24 cellular contexts compared by ENCODE assay signal in genomic region chr22:46979506-46979905, GRCh38.
"Had no signal": no experiment of that assay in that cellular context is flagged by ENCODE, and none has a peak within 500 bp of the region (broad histone marks: within the 10 kb centered on the region; RNA-seq: fewer than 3 reads in every experiment).

No MANE protein-coding gene starts in this region.

- DNase-seq: heart right ventricle; islet precursor cell; left ventricle myocardium inferior; mesendoderm; mucosa of descending colon; naive thymus-derived CD4-positive, alpha-beta T cell; stimulated activated CD4-positive, alpha-beta T cell treated with anti-CD3 and anti-CD28 coated beads, Interleukin-1b, Interleukin-23, amount 100 ng/mL, for 48 hours; stimulated activated CD4-positive, alpha-beta T cell treated with anti-CD3 and anti-CD28 coated beads, Interleukin-2, amount 100 ng/mL, for 48 hours; stimulated activated CD4-positive, alpha-beta T cell treated with anti-CD3 and anti-CD28 coated beads, Interleukin-4, amount 100 ng/mL, for 4 hours; stimulated activated CD8-positive, alpha-beta memory T cell treated with anti-CD3 and anti-CD28 coated beads, Interleukin-4, amount 100 ng/mL, for 48 hours; stimulated activated naive CD4-positive, alpha-beta T cell treated with Interleukin-2 at 50 U/mL for 16 hours; stimulated activated naive CD8-positive, alpha-beta T cell treated with anti-CD3 and anti-CD28 coated beads, Interleukin-15, amount 100 ng/mL, for 72 hours; substantia nigra; upper lobe of left lung had no signal

- H3K4me1 ChIP-seq: parathyroid adenoma, right atrium auricular region, tibial nerve had no signal

- ATAC-seq: heart right ventricle; mucosa of descending colon; naive thymus-derived CD4-positive, alpha-beta T cell; natural killer cell treated with Interleukin-12 subunit alpha and Interleukin-12 subunit beta and Interleukin-15 and Interleukin-18, amount 100 ng/mL, for 72 hours; stimulated activated memory B cell treated with anti-CD40 and anti-IgM and Interleukin-4, amounts not matched to agents 10 μg/mL and 1 μg/mL and 100 μg/mL, for 72 hours; stimulated activated naive CD8-positive, alpha-beta T cell treated with anti-CD3 and anti-CD28 coated beads, Interleukin-15, amount 100 ng/mL, for 72 hours had no signal

- H3K4me3 Mint-ChIP-seq: mesothelial cell of epicardium; naive thymus-derived CD4-positive, alpha-beta T cell; natural killer cell treated with Interleukin-12 subunit alpha and Interleukin-12 subunit beta and Interleukin-15 and Interleukin-18, amount 100 ng/mL, for 72 hours; stimulated activated memory B cell treated with anti-CD40 and anti-IgM and Interleukin-4, amounts not matched to agents 10 μg/mL and 1 μg/mL and 100 μg/mL, for 72 hours; stimulated activated naive CD8-positive, alpha-beta T cell treated with anti-CD3 and anti-CD28 coated beads, Interleukin-15, amount 100 ng/mL, for 72 hours had no signal

- H3K27ac ChIP-seq: heart right ventricle, hepatocyte, left ventricle myocardium inferior, parathyroid adenoma, right atrium auricular region, tibial nerve, upper lobe of left lung had no signal

- H3K27me3 Mint-ChIP-seq: naive thymus-derived CD4-positive, alpha-beta T cell; natural killer cell treated with Interleukin-12 subunit alpha and Interleukin-12 subunit beta and Interleukin-15 and Interleukin-18, amount 100 ng/mL, for 72 hours; progenitor cell of endocrine pancreas; stimulated activated memory B cell treated with anti-CD40 and anti-IgM and Interleukin-4, amounts not matched to agents 10 μg/mL and 1 μg/mL and 100 μg/mL, for 72 hours; stimulated activated naive CD8-positive, alpha-beta T cell treated with anti-CD3 and anti-CD28 coated beads, Interleukin-15, amount 100 ng/mL, for 72 hours had no signal

- H3K9me3 ChIP-seq: heart right ventricle, left ventricle myocardium inferior, mucosa of descending colon, right atrium auricular region, tibial nerve, upper lobe of left lung had no signal

- H3K9me3 Mint-ChIP-seq: natural killer cell treated with Interleukin-12 subunit alpha and Interleukin-12 subunit beta and Interleukin-15 and Interleukin-18, amount 100 ng/mL, for 72 hours; stimulated activated memory B cell treated with anti-CD40 and anti-IgM and Interleukin-4, amounts not matched to agents 10 μg/mL and 1 μg/mL and 100 μg/mL, for 72 hours; stimulated activated naive CD8-positive, alpha-beta T cell treated with anti-CD3 and anti-CD28 coated beads, Interleukin-15, amount 100 ng/mL, for 72 hours had no signal

- H3K9ac ChIP-seq: parathyroid adenoma had no signal

- H3K27ac Mint-ChIP-seq: mesothelial cell of epicardium; natural killer cell treated with Interleukin-12 subunit alpha and Interleukin-12 subunit beta and Interleukin-15 and Interleukin-18, amount 100 ng/mL, for 72 hours; progenitor cell of endocrine pancreas; stimulated activated memory B cell treated with anti-CD40 and anti-IgM and Interleukin-4, amounts not matched to agents 10 μg/mL and 1 μg/mL and 100 μg/mL, for 72 hours had no signal

- H3K27me3 ChIP-seq: heart right ventricle, hepatocyte, right atrium auricular region, tibial nerve, upper lobe of left lung had no signal

- H3K4me1 Mint-ChIP-seq: mesothelial cell of epicardium had no signal

- H3K4me3 ChIP-seq: heart right ventricle, hepatocyte, left ventricle myocardium inferior, lung, mucosa of descending colon, right atrium auricular region, smooth muscle cell, tibial nerve, upper lobe of left lung had no signal

- H3K36me3 Mint-ChIP-seq: natural killer cell treated with Interleukin-12 subunit alpha and Interleukin-12 subunit beta and Interleukin-15 and Interleukin-18, amount 100 ng/mL, for 72 hours had no signal
